ENCODE assay signal across 10 cellular contexts in genomic region chr2:230957756-230958391, GRCh38. TPM values are rescaled to one million over a fixed set of nuclear protein-coding genes. Genes with fewer than 3 reads are reported as not detected.
DNase-seq lines count a peak whose midpoint lies in the region; ATAC-seq and TF ChIP-seq lines count a peak whose summit lies in the region.
"Had no signal": no experiment of that assay in that cellular context is flagged by ENCODE, and none has a peak within 500 bp of the region (broad histone marks: within the 10 kb centered on the region; RNA-seq: fewer than 3 reads in every experiment).

No MANE protein-coding gene starts in this region.

- peak overlapping the region; percentile 96 for H3K27ac Mint-ChIP-seq in activated CD8-positive, alpha-beta T cell treated with anti-CD3 and anti-CD28 coated beads for 36 hours
- H3K27ac Mint-ChIP-seq in stimulated activated memory B cell treated with anti-CD40 and anti-IgM and Interleukin-4, amounts not matched to agents 10 μg/mL and 1 μg/mL and 100 μg/mL, for 72 hours = peak overlapping the region; percentile 95

- H3K27me3 Mint-ChIP-seq in activated CD8-positive, alpha-beta T cell treated with anti-CD3 and anti-CD28 coated beads for 36 hours = peaks cover 28% of the 10 kb centered on the region
- peaks cover 28% of the 10 kb centered on the region for H3K27me3 Mint-ChIP-seq in stimulated activated memory B cell treated with anti-CD40 and anti-IgM and Interleukin-4, amounts not matched to agents 10 μg/mL and 1 μg/mL and 100 μg/mL, for 72 hours

- intact Hi-C loops in activated CD8-positive, alpha-beta T cell treated with anti-CD3 and anti-CD28 coated beads for 36 hours (cut with micrococcal nuclease) = no loop called here

- H3K4me1 Mint-ChIP-seq in activated CD8-positive, alpha-beta T cell treated with anti-CD3 and anti-CD28 coated beads for 36 hours (ENCODE audit: low read depth) = peaks cover 46% of the 10 kb centered on the region
- H3K4me1 Mint-ChIP-seq in stimulated activated memory B cell treated with anti-CD40 and anti-IgM and Interleukin-4, amounts not matched to agents 10 μg/mL and 1 μg/mL and 100 μg/mL, for 72 hours = peaks cover 51% of the 10 kb centered on the region

- peak overlapping the region; percentile 84 for H3K4me3 Mint-ChIP-seq in activated CD8-positive, alpha-beta T cell treated with anti-CD3 and anti-CD28 coated beads for 36 hours
- H3K4me3 Mint-ChIP-seq in stimulated activated memory B cell treated with anti-CD40 and anti-IgM and Interleukin-4, amounts not matched to agents 10 μg/mL and 1 μg/mL and 100 μg/mL, for 72 hours = peak overlapping the region; percentile 89

- no peaks in the 10 kb centered on the region for H3K9me3 Mint-ChIP-seq in activated CD8-positive, alpha-beta T cell treated with anti-CD3 and anti-CD28 coated beads for 36 hours
- H3K9me3 Mint-ChIP-seq in stimulated activated memory B cell treated with anti-CD40 and anti-IgM and Interleukin-4, amounts not matched to agents 10 μg/mL and 1 μg/mL and 100 μg/mL, for 72 hours = peaks cover 3% of the 10 kb centered on the region

- H3K4me3 ChIP-seq in iPS-11a (ENCODE audit: low read depth, low read length) = peak overlapping the region; percentile 17

- H3K36me3 Mint-ChIP-seq in activated CD8-positive, alpha-beta T cell treated with anti-CD3 and anti-CD28 coated beads for 36 hours (ENCODE audit: low read depth) = no peaks in the 10 kb centered on the region
- H3K36me3 Mint-ChIP-seq in stimulated activated memory B cell treated with anti-CD40 and anti-IgM and Interleukin-4, amounts not matched to agents 10 μg/mL and 1 μg/mL and 100 μg/mL, for 72 hours = peaks cover 5% of the 10 kb centered on the region

- DNase-seq in NCI-H2227 treated with DMSO at 0.1 percent for 48 hours (lab: John Stamatoyannopoulos, UW) (peak; percentile 24), NCI-H2227 (lab: John Stamatoyannopoulos, UW; ENCODE audit: unreplicated experiment) (no peak), NCI-H1105 (lab: John Stamatoyannopoulos, UW) (no peak)
- no peak for DNase-seq in activated CD8-positive, alpha-beta T cell treated with anti-CD3 and anti-CD28 coated beads for 36 hours
- DNase-seq: NCI-H1930 had no signal

- ATAC-seq in activated CD8-positive, alpha-beta T cell treated with anti-CD3 and anti-CD28 coated beads for 36 hours = no peak
- no peak for ATAC-seq in stimulated activated memory B cell treated with anti-CD40 and anti-IgM and Interleukin-4, amounts not matched to agents 10 μg/mL and 1 μg/mL and 100 μg/mL, for 72 hours
- no peak for ATAC-seq in HG03095 (IDR thresholded peaks at IDR 0.05; ENCODE audit: unreplicated experiment)
- no peak for ATAC-seq in HG02678 (IDR thresholded peaks at IDR 0.05; ENCODE audit: unreplicated experiment)

- CTCF ChIA-PET in activated CD8-positive, alpha-beta T cell treated with anti-CD3 and anti-CD28 coated beads for 36 hours (lab: Charles Lee) = interaction anchor here (0.6 to 4.2 kb wide), 5 partner anchors 27 to 56 kb away, joined by 3 to 16 read pairs (median 6); no protein-coding TSS in a partner anchor

- TF ChIP-seq CTCF in activated CD8-positive, alpha-beta T cell treated with anti-CD3 and anti-CD28 coated beads for 36 hours (IDR thresholded peaks at IDR 0.05) = no peak

- POLR2A ChIA-PET in activated CD8-positive, alpha-beta T cell treated with anti-CD3 and anti-CD28 coated beads for 36 hours (lab: Charles Lee) = interaction anchor here (1.0 to 3.1 kb wide), 4 partner anchors 10 to 32 kb away, joined by 3 to 15 read pairs (median 4); no protein-coding TSS in a partner anchor

RNA-seq across cellular contexts. Expression of gene GPR55, which starts 32.8 kb away (rescaled TPM):
- total RNA-seq in activated CD8-positive, alpha-beta T cell treated with anti-CD3 and anti-CD28 coated beads for 36 hours = 1 to 10 TPM; 5.0 to 5.3 TPM

RNA-seq across cellular contexts. Expression of gene SPATA3, which starts 38.0 kb away (rescaled TPM):
- under 1 TPM; 0.59 to 0.76 TPM for total RNA-seq in activated CD8-positive, alpha-beta T cell treated with anti-CD3 and anti-CD28 coated beads for 36 hours
- total RNA-seq: A172 had no signal
